19 cellular contexts compared by ENCODE assay signal in the genomic region with DNA sequence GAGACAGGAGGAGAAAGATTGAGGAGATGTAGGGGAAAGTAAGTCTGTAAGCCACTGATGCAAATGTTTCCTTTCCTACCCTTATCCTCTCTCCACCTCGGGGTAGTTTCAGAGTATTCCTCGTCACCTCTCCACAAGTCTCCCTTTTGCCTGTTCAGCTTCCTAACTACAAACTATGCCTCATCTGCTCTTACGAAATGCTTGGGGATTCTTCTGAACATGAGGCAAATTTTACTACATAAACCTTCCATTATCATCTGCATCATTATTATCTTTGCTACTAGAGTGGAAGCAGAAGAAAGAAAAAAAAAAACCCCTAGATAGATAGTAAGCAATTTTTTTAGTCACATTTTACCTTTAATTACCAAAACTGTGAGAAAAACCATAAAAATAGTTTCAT.
"Had no signal": no experiment of that assay in that cellular context is flagged by ENCODE, and none has a peak within 500 bp of the region (broad histone marks: within the 10 kb centered on the region; RNA-seq: fewer than 3 reads in every experiment).

No MANE protein-coding gene starts in this region.

- H3K9me3 ChIP-seq: gastrocnemius medialis, left lung, right atrium auricular region, tibial nerve had no signal

- DNase-seq: activated CD4-positive, alpha-beta T cell treated with anti-CD3 and anti-CD28 coated beads for 36 hours; activated CD4-positive, alpha-beta T cell treated with anti-CD3 and anti-CD28 coated beads, Interleukin-2, amount 50 U/mL, for 48 hours; activated gamma-delta T cell; amniotic stem cell; caudate nucleus; dorsolateral prefrontal cortex; erythroblast; gastrocnemius medialis; head of caudate nucleus; left lung; midbrain; nucleus accumbens; stimulated activated CD4-positive, alpha-beta T cell treated with anti-CD3 and anti-CD28 coated beads, Interleukin-2, amount 100 ng/mL, for 24 hours had no signal

- H3K27me3 ChIP-seq: gastrocnemius medialis, left lung, right atrium auricular region, tibial nerve had no signal

- H3K27ac ChIP-seq: dorsolateral prefrontal cortex, gastrocnemius medialis, left lung, right atrium auricular region, tibial nerve had no signal

- ATAC-seq: activated CD4-positive, alpha-beta T cell treated with anti-CD3 and anti-CD28 coated beads for 36 hours; gastrocnemius medialis; left lung; WTC11 had no signal

- FAIRE-seq: colon, TTC549, urothelium cell line had no signal

- H3K4me1 ChIP-seq: gastrocnemius medialis, left lung, right atrium auricular region, tibial nerve had no signal

- H3K36me3 ChIP-seq: gastrocnemius medialis, left lung, right atrium auricular region, tibial nerve had no signal

- H3K4me3 ChIP-seq: dorsolateral prefrontal cortex, gastrocnemius medialis, left lung, right atrium auricular region, tibial nerve had no signal
